ENCODE assay signal across 12 cellular contexts in genomic region chr1:53107570-53108322, GRCh38. TPM values are rescaled to one million over a fixed set of nuclear protein-coding genes. Genes with fewer than 3 reads are reported as not detected.
DNase-seq lines count a peak whose midpoint lies in the region; ATAC-seq and TF ChIP-seq lines count a peak whose summit lies in the region.
"Had no signal": no experiment of that assay in that cellular context is flagged by ENCODE, and none has a peak within 500 bp of the region (broad histone marks: within the 10 kb centered on the region; RNA-seq: fewer than 3 reads in every experiment).

No MANE protein-coding gene starts in this region.

- H3K79me2 ChIP-seq in GM23248 (ENCODE audit: insufficient read depth) = no peaks in the 10 kb centered on the region

- H3K9me2 ChIP-seq in GM23248 (ENCODE audit: insufficient read depth) = no peaks in the 10 kb centered on the region

- in situ Hi-C loops in GM23248 (cut with MboI) = no loop called here

- DNase-seq in AG08395 (ENCODE audit: low spot score) (peak; percentile 83), GM23248 (peak; percentile 96), RPMI7951 (ENCODE audit: low read depth) (peak; percentile 72), fibroblast of the aortic adventitia (ENCODE audit: low read depth) (peak; percentile 50), DMS 273 treated with DMSO at 0.1 percent for 48 hours (lab: John Stamatoyannopoulos, UW) (no peak), SKM-1 treated with dmso at 0.1 percent for 144 hours (lab: John Stamatoyannopoulos, UW; ENCODE audit: unreplicated experiment) (no peak), cardiac septum (ENCODE audit: low spot score) (no peak)
- DNase-seq: activated gamma-delta T cell, NCI-H1436 had no signal

- ATAC-seq in GM19455 (IDR thresholded peaks at IDR 0.05; ENCODE audit: unreplicated experiment) = no peak

- H3K27me3 ChIP-seq in GM23248 (replicated peaks; ENCODE audit: insufficient read depth) = no peaks in the 10 kb centered on the region
- H3K27me3 ChIP-seq: esophagus muscularis mucosa, suprapubic skin had no signal

- TF ChIP-seq CTCF in fibroblast of the aortic adventitia (IDR thresholded peaks at IDR 0.05; ENCODE audit: insufficient read depth, low read length) = no peak

- no peak overlapping the region for H3K4me2 ChIP-seq in GM23248 (ENCODE audit: unreplicated experiment)

- peaks cover 7% of the 10 kb centered on the region for H3K9me3 ChIP-seq in GM23248 (ENCODE audit: low read depth)
- H3K9me3 ChIP-seq: suprapubic skin had no signal

- intact Hi-C loops in cardiac septum (cut with DNase I) = no loop called here

- peaks cover 54% of the 10 kb centered on the region for H3F3A ChIP-seq in GM23248 (ENCODE audit: insufficient read depth)

- H3K27ac ChIP-seq in GM23248 = peak overlapping the region; percentile 84
- H3K27ac ChIP-seq: esophagus muscularis mucosa, suprapubic skin had no signal

- H3K36me3 ChIP-seq in GM23248 (ENCODE audit: low read depth) = no peaks in the 10 kb centered on the region
- H3K36me3 ChIP-seq: esophagus muscularis mucosa, suprapubic skin had no signal

- H3K4me3 ChIP-seq in GM23248 (no peak overlapping the region), fibroblast of the aortic adventitia (ENCODE audit: low read depth, low read length) (no peak overlapping the region)
- H3K4me3 ChIP-seq: esophagus muscularis mucosa, suprapubic skin had no signal

- peaks cover 37% of the 10 kb centered on the region for H3K4me1 ChIP-seq in GM23248 (ENCODE audit: insufficient read depth)

- H3K9ac ChIP-seq in GM23248 = peak overlapping the region; percentile 15; the same call in 1 of the 2 replicates

- H2AFZ ChIP-seq in GM23248 = no peak overlapping the region

- no peaks in the 10 kb centered on the region for H4K20me1 ChIP-seq in GM23248 (ENCODE audit: insufficient read depth)

- 40 to 44% methylated on average over 15 of the region's 15 CpGs for WGBS in GM23248 (ENCODE audit: low coverage in 1 of 2, low lambda C conversion rate in 2 of 2, missing lambda C conversion rate in 2 of 2), 2 experiments

RNA-seq across cellular contexts. Expression of gene SLC1A7, which starts 34.7 kb away (rescaled TPM):
- total RNA-seq in GM23248 (2014; rRNA removed; shearing (Covaris generic)) = 0.13 TPM in 1 of 2 replicates, not detected in the other
- 0.51 and 0.76 TPM in 2 replicates for polyA plus RNA-seq in GM23248 (2016; fragmentation: Nextera tagmentation; extraction: Ambion mirVana)
- not detected in 2 replicates for total RNA-seq in RPMI7951 (2014; rRNA removed; shearing (Covaris generic))
- 0.41 and 3.8 TPM in 2 replicates for total RNA-seq in fibroblast of the aortic adventitia (ENCODE audit: low replicate concordance)
- 0.43 TPM for total RNA-seq in cardiac septum
- total RNA-seq: suprapubic skin had no signal

RNA-seq across cellular contexts. Expression of gene PODN, which starts 45.7 kb away (rescaled TPM):
- total RNA-seq in GM23248 (2014; rRNA removed; shearing (Covaris generic)) = 54.0 and 54.8 TPM in 2 replicates
- polyA plus RNA-seq in GM23248 (2016; fragmentation: Nextera tagmentation; extraction: Ambion mirVana) = 71.6 and 73.7 TPM in 2 replicates
- total RNA-seq in RPMI7951 (2014; rRNA removed; shearing (Covaris generic)) = 0.36 TPM in 1 of 2 replicates, not detected in the other
- total RNA-seq in fibroblast of the aortic adventitia (ENCODE audit: low replicate concordance) (47.5 and 176 TPM in 2 replicates), cardiac septum (19.4 TPM)

Comparison
In these comparisons a context has a peak if more than half of its experiments do, and no peak if none do; other contexts are left out.
1. DNase-seq: peak in AG08395 (single experiment), GM23248 (single experiment), RPMI7951 (single experiment) and fibroblast of the aortic adventitia (single experiment); none in DMS 273 treated with DMSO at 0.1 percent for 48 hours (single experiment), SKM-1 treated with dmso at 0.1 percent for 144 hours (single experiment) and cardiac septum (single experiment).
2. RNA of gene PODN, which starts 45.7 kb away (total RNA-seq): 54.0 to 54.8 TPM in GM23248, 47.5 to 176 TPM in fibroblast of the aortic adventitia and 19.4 TPM in cardiac septum (single experiment); 0.36 TPM in RPMI7951; every median in the first group is over 10 times any median in the second.